In the genomic region with DNA sequence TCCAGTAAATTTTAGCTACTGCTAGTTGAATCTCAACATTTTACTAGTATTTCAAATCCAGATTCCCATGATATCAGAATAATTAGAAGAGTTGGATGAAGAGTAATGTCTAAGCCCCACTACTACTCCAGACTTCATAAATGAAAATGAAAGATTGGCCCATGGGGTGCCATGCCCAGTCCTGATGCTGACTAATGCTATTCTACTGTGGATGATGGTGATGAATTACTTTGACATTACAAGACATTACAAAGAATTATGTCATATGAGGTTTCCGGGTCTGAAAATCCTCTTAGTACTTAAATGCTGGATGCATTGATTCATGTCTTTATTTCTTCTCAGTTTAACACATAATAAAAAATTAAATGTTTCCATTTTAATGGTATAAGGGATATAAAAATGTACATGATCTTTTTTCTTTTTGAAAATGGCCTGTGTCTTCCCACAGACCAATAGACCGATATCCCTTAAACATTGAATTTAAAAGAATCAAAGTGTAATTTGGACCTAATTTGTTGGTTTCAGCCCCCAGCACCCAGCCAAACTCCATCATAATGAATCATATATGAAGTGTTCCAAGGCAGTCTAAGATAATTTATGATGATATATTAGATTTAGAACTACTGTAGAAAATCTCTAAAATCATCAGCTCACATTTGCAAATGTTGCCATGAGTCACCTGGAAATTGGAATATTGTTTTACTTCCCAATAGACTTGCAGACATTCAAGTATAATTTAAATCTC, we compare ENCODE assay signal across 12 cellular contexts.
"Had no signal": no experiment of that assay in that cellular context is flagged by ENCODE, and none has a peak within 500 bp of the region (broad histone marks: within the 10 kb centered on the region; RNA-seq: fewer than 3 reads in every experiment).

No MANE protein-coding gene starts in this region.

- ATAC-seq: activated T-cell treated with anti-CD3 and anti-CD28 coated beads, Interleukin-2, amount 50 U/mL, for 72 hours; left colon; pancreas had no signal

- H3K9me3 ChIP-seq: pancreas, stomach had no signal

- H3K4me1 Mint-ChIP-seq: naive B cell had no signal

- H3K36me3 ChIP-seq: pancreas, stomach had no signal

- H3K9me3 Mint-ChIP-seq: activated T-cell treated with anti-CD3 and anti-CD28 coated beads, Interleukin-2, amount 50 U/mL, for 72 hours had no signal

- H3K27ac Mint-ChIP-seq: activated T-cell treated with anti-CD3 and anti-CD28 coated beads, Interleukin-2, amount 50 U/mL, for 72 hours; naive B cell had no signal

- H3K4me3 Mint-ChIP-seq: activated T-cell treated with anti-CD3 and anti-CD28 coated beads, Interleukin-2, amount 50 U/mL, for 72 hours; naive B cell had no signal

- H3K4me1 ChIP-seq: pancreas, stomach had no signal

- H3K27me3 ChIP-seq: pancreas, stomach had no signal

- H3K27ac ChIP-seq: coronary artery, pancreas, stomach had no signal

- DNase-seq: activated CD4-positive, alpha-beta T cell treated with anti-CD3 and anti-CD28 coated beads, Interleukin-2, amount 50 U/mL, for 48 hours; activated T-cell treated with anti-CD3 and anti-CD28 coated beads, Interleukin-2, amount 50 U/mL, for 72 hours; caudate nucleus; effector CD8-positive, alpha-beta T cell; left colon; naive B cell; pancreas; stimulated activated CD4-positive, alpha-beta T cell treated with anti-CD3 and anti-CD28 coated beads, Interleukin-15, amount 100 ng/mL, for 24 hours; stimulated activated CD4-positive, alpha-beta T cell treated with anti-CD3 and anti-CD28 coated beads, Interleukin-4, amount 100 ng/mL, for 4 hours; stomach; T-helper 2 cell had no signal

- H3K36me3 Mint-ChIP-seq: naive B cell had no signal

- H3K4me3 ChIP-seq: coronary artery, pancreas, stomach had no signal
